Comparison of ENCODE assay signal across 20 cellular contexts in genomic region chr22:30393322-30393680, GRCh38. TPM values are rescaled to one million over a fixed set of nuclear protein-coding genes. Genes with fewer than 3 reads are reported as not detected.
DNase-seq lines count a peak whose midpoint lies in the region; ATAC-seq, FAIRE-seq and TF ChIP-seq lines count a peak whose summit lies in the region.
"Had no signal": no experiment of that assay in that cellular context is flagged by ENCODE, and none has a peak within 500 bp of the region (broad histone marks: within the 10 kb centered on the region; RNA-seq: fewer than 3 reads in every experiment).

No MANE protein-coding gene starts in this region.

- FAIRE-seq in H1 (lab: Jason Lieb, UNC): no peak
- FAIRE-seq: colon, endometrium had no signal

- 0 out of 2 replicates have a peak overlapping the region, but pooled peaks have one; percentile 66 for H2BK5ac ChIP-seq in H1 (ENCODE audit: low read depth, low read length)

- WGBS in H1 (ENCODE audit: extremely low coverage in 1 of 2, insufficient coverage in 1 of 2, insufficient read length in 1 of 2, insufficient replicate concordance in 2 of 2, low coverage in 1 of 2, low lambda C conversion rate in 2 of 2, missing lambda C conversion rate in 1 of 2), 2 experiments: 76% methylated on average over 7 of the region's 7 CpGs; no CpG with 5 or more reads in 1 of the 2 experiments
- 72% methylated on average over 5 of the region's 7 CpGs; no CpG with 5 or more reads in 1 of the 2 donors for WGBS in gastroesophageal sphincter (ENCODE audit: low coverage in 1 of 2), 2 donors

- TF ChIP-seq EP300 in H1 (IDR thresholded peaks at IDR 0.05; ENCODE audit: borderline replicate concordance in 1 of 2, low read depth in 2 of 2, low read length in 2 of 2) (no peak), gastroesophageal sphincter (IDR thresholded peaks at IDR 0.05) (no peak)

- in situ Hi-C loops in GM13977 (cut with MboI; ENCODE audit: low pct_unique_long_range_greater_than_20kb, low sequenced_read_pairs, unreplicated experiment): loop anchor here (25.0 kb wide), 1 partner anchor 281 kb away; no protein-coding TSS in a partner anchor

- POLR2A ChIA-PET in OCI-LY7 (lab: Charles Lee) (interaction anchor here (2.0 kb wide), 1 partner anchor 31 kb away, joined by 15 read pairs; the partner anchor contains the start of gene MTFP1), H1 (lab: Charles Lee; ENCODE audit: partially characterized antibody) (interaction anchor here (1.2 to 1.3 kb wide), 3 partner anchors 9 to 31 kb away, joined by 3 to 4 read pairs (median 3); no protein-coding TSS in a partner anchor)

- H3K79me2 ChIP-seq in OCI-LY7 (ENCODE audit: insufficient read depth, low read depth, low read length) (no peaks in the 10 kb centered on the region), H1 (ENCODE audit: control insufficient read depth in 1 of 2, insufficient read depth in 2 of 2, low read length in 2 of 2) (no peaks in the 10 kb centered on the region), osteoblast (ENCODE audit: insufficient read depth, low read length) (peaks cover 19% of the 10 kb centered on the region)

- no peak overlapping the region for H3K18ac ChIP-seq in H1 (ENCODE audit: extremely low read depth, low read length)

- TF ChIP-seq POLR2A in H1 (IDR thresholded peaks at IDR 0.05; ENCODE audit: control extremely low read depth in 1 of 2, low read depth in 2 of 2, low read length in 2 of 2): no peak
- TF ChIP-seq POLR2A in gastroesophageal sphincter (IDR thresholded peaks at IDR 0.05): no peak

- TF ChIP-seq CTCF in GM13977 (IDR thresholded peaks at IDR 0.05; ENCODE audit: extremely low read depth, insufficient read depth, missing control alignments): no peak
- TF ChIP-seq CTCF in OCI-LY7 (conservative IDR thresholded peaks at IDR 0.05; ENCODE audit: low read length): no peak
- TF ChIP-seq CTCF in H1 (IDR thresholded peaks at IDR 0.05; ENCODE audit: control extremely low read depth in 1 of 3, insufficient read depth in 1 of 3, low read depth in 1 of 3, low read length in 3 of 3): no peak
- TF ChIP-seq CTCF in osteoblast (IDR thresholded peaks at IDR 0.05; ENCODE audit: extremely low read depth, low read depth, low read length): no peak
- no peak for TF ChIP-seq CTCF in gastroesophageal sphincter (IDR thresholded peaks at IDR 0.05)

- H3K4ac ChIP-seq in H1 (replicated peaks; ENCODE audit: insufficient read length, low read depth, low read length): no peak overlapping the region

- peak overlapping the region; percentile 28; the same call in 1 of the 2 replicates for H2AK5ac ChIP-seq in H1 (ENCODE audit: low read depth, low read length)

- H3K27me3 ChIP-seq in H1 (replicated peaks in 1 of 4; ENCODE audit: control insufficient read depth in 3 of 4, extremely low read depth in 1 of 4, insufficient read depth in 3 of 4, low read length in 3 of 4) (peaks cover 2 to 9% (median 6%) of the 10 kb centered on the region in 4 experiments; a peak in 6 of 7 replicates), osteoblast (ENCODE audit: insufficient read depth, low read length) (no peaks in the 10 kb centered on the region), gastroesophageal sphincter (no peaks in the 10 kb centered on the region)
- H3K27me3 ChIP-seq: body of pancreas had no signal

- peak overlapping the region; percentile 10; the same call in 1 of the 2 replicates for H2BK12ac ChIP-seq in H1 (ENCODE audit: low read depth, low read length)

- H3K4me3 ChIP-seq in OCI-LY7 (ENCODE audit: low read depth, low read length, poor library complexity, severe bottlenecking): no peak overlapping the region
- H3K4me3 ChIP-seq in H1 (ENCODE audit: extremely low read depth in 1 of 4, insufficient read depth in 2 of 4, low read depth in 3 of 4, low read length in 4 of 4): no peak overlapping the region
- H3K4me3 ChIP-seq in osteoblast (ENCODE audit: insufficient read depth, low read length): no peak overlapping the region
- no peak overlapping the region for H3K4me3 ChIP-seq in gastroesophageal sphincter
- H3K4me3 ChIP-seq: body of pancreas had no signal

- H3K23me2 ChIP-seq in H1 (ENCODE audit: low read depth, low read length): peaks cover 8% of the 10 kb centered on the region; the same call in 1 of the 2 replicates

- TF ChIP-seq RAD21 in H1 (IDR thresholded peaks at IDR 0.05 in 1 of 2, conservative IDR thresholded peaks at IDR 0.05 in 1 of 2; ENCODE audit: low read depth in 2 of 2, low read length in 2 of 2): no peak

- H2AFZ ChIP-seq in OCI-LY7 (ENCODE audit: low read length) (peak overlapping the region; percentile 70; the same call in 1 of the 2 replicates), H1 (ENCODE audit: low read length) (no peak overlapping the region), osteoblast (ENCODE audit: low read length) (no peak overlapping the region)

- no peak overlapping the region for H4K5ac ChIP-seq in H1 (ENCODE audit: insufficient read length, low read depth, low read length)

- peak overlapping the region; percentile 28; the same call in 1 of the 2 replicates for H4K8ac ChIP-seq in H1 (ENCODE audit: extremely low read depth, insufficient read depth, low read length)

- H3K4me1 ChIP-seq in OCI-LY7 (ENCODE audit: insufficient read depth, low read length, poor library complexity, severe bottlenecking): peaks cover 31% of the 10 kb centered on the region
- H3K4me1 ChIP-seq in H1 (replicated peaks in 1 of 4; ENCODE audit: control insufficient read depth in 3 of 4, insufficient read depth in 4 of 4, low read length in 3 of 4): peaks cover 2 to 16% (median 8%) of the 10 kb centered on the region in 4 experiments
- peaks cover 14% of the 10 kb centered on the region for H3K4me1 ChIP-seq in osteoblast (ENCODE audit: insufficient read depth, low read length)
- peaks cover 0 to 25% (median 11%) of the 10 kb centered on the region in 3 donors for H3K4me1 ChIP-seq in gastroesophageal sphincter

- CTCF ChIA-PET in OCI-LY7 (lab: Charles Lee; ENCODE audit: unreplicated experiment) (interaction anchor here (1.6 to 2.0 kb wide), 2 partner anchors 106 to 130 kb away, joined by 5 to 6 read pairs; no protein-coding TSS in a partner anchor), H1 (lab: Charles Lee; ENCODE audit: partially characterized antibody) (interaction anchor here (1.2 to 12.0 kb wide), 2 partner anchors 9 to 34 kb away, joined by 4 to 164 read pairs; partner anchors contain the start of gene MTFP1)

- H4K91ac ChIP-seq in H1 (replicated peaks; ENCODE audit: insufficient read length, low read length): no peak overlapping the region

- no peaks in the 10 kb centered on the region for H4K20me1 ChIP-seq in OCI-LY7 (ENCODE audit: insufficient read depth, low read length)
- peaks cover 0 to 2% of the 10 kb centered on the region in 2 experiments for H4K20me1 ChIP-seq in H1 (replicated peaks in 1 of 2; ENCODE audit: control insufficient read depth in 1 of 2, insufficient read depth in 2 of 2, low read length in 2 of 2)
- peaks cover 8% of the 10 kb centered on the region for H4K20me1 ChIP-seq in osteoblast (ENCODE audit: insufficient read depth, low read length)

- no peak overlapping the region for H3K9ac ChIP-seq in H1 (replicated peaks in 1 of 4; ENCODE audit: extremely low read depth in 1 of 4, low read depth in 3 of 4, low read length in 3 of 4)

- no peak overlapping the region for H3K23ac ChIP-seq in H1 (ENCODE audit: insufficient read length)

- H3K79me1 ChIP-seq in H1 (ENCODE audit: low read depth, low read length): no peaks in the 10 kb centered on the region

- no peak overlapping the region for H3K14ac ChIP-seq in H1 (ENCODE audit: insufficient read length)

- H3K9me3 ChIP-seq in OCI-LY7 (ENCODE audit: low read length) (peaks cover 6% of the 10 kb centered on the region; the same call in 1 of the 2 replicates), H1 (ENCODE audit: insufficient read depth in 2 of 2, low read depth in 1 of 2, low read length in 1 of 2) (peaks cover 9% of the 10 kb centered on the region in 2 experiments), osteoblast (ENCODE audit: low read depth, low read length) (no peaks in the 10 kb centered on the region), gastroesophageal sphincter (no peaks in the 10 kb centered on the region)
- H3K9me3 ChIP-seq: body of pancreas had no signal

- no peak overlapping the region for H2BK15ac ChIP-seq in H1 (ENCODE audit: low read length)

- H3K56ac ChIP-seq in H1 (replicated peaks; ENCODE audit: insufficient read length, low read depth, low read length): no peak overlapping the region

- H2BK120ac ChIP-seq in H1 (replicated peaks; ENCODE audit: low read depth, low read length): no peak overlapping the region

- no peak for ATAC-seq in gastroesophageal sphincter
- ATAC-seq in HG03135 (IDR thresholded peaks at IDR 0.05; ENCODE audit: unreplicated experiment): no peak
- ATAC-seq: activated naive CD4-positive, alpha-beta T cell treated with anti-CD3 and anti-CD28 coated beads, Interleukin-2, amount 50 U/mL, for 72 hours; body of pancreas; PC-3 had no signal

- H3K27ac ChIP-seq in OCI-LY7 (ENCODE audit: low read depth, low read length, poor library complexity, severe bottlenecking) (peak overlapping the region; percentile 58), H1 (ENCODE audit: low read depth, low read length) (no peak overlapping the region), osteoblast (ENCODE audit: low read depth, low read length) (no peak overlapping the region), gastroesophageal sphincter (no peak overlapping the region)
- H3K27ac ChIP-seq: body of pancreas had no signal

- H3K36me3 ChIP-seq in OCI-LY7 (ENCODE audit: insufficient read depth, low read length) (no peaks in the 10 kb centered on the region; the same call in 1 of the 2 replicates), H1 (ENCODE audit: control insufficient read depth in 2 of 4, insufficient read depth in 4 of 4, low read length in 3 of 4) (no peaks in the 10 kb centered on the region), osteoblast (ENCODE audit: insufficient read depth, low read length) (no peaks in the 10 kb centered on the region), gastroesophageal sphincter (no peaks in the 10 kb centered on the region)

- peak; percentile 12 for DNase-seq in GM13977 (ENCODE audit: low spot score)
- no peak for DNase-seq in OCI-LY7 (ENCODE audit: low spot score)
- no peak for DNase-seq in H1 (ENCODE audit: low read depth in 1 of 2, low spot score in 2 of 2)
- DNase-seq in osteoblast (ENCODE audit: insufficient read length, low spot score, missing footprints): peak; percentile 19
- no peak for DNase-seq in dedifferentiated amniotic fluid mesenchymal stem cell (ENCODE audit: extremely low spot score)
- no peak for DNase-seq in GOT3 (lab: John Stamatoyannopoulos, UW)
- DNase-seq: activated CD8-positive, alpha-beta memory T cell treated with anti-CD3 and anti-CD28 coated beads for 24 hours; body of pancreas; HFFc6; NCI-H1694; NCI-H69; occipital lobe; PC-3; SHP77 treated with DMSO at 0.1 percent for 48 hours; stimulated activated CD4-positive, alpha-beta T cell treated with anti-CD3 and anti-CD28 coated beads, Interleukin-12 subunit alpha, Interleukin-12 subunit beta, amount 100 ng/mL, for 4 hours had no signal

- peak overlapping the region; percentile 73 for H3K4me2 ChIP-seq in OCI-LY7 (ENCODE audit: low read length)
- H3K4me2 ChIP-seq in H1 (ENCODE audit: insufficient read depth in 1 of 2, low read depth in 2 of 2, low read length in 2 of 2): no peak overlapping the region
- no peak overlapping the region for H3K4me2 ChIP-seq in osteoblast (ENCODE audit: insufficient read depth, low read length)

- intact Hi-C loops in OCI-LY7 (cut with micrococcal nuclease; ENCODE audit: unreplicated experiment): no loop called here

- no TSS peak for BruUV-seq in OCI-LY7 (replicated peaks; lab: Mats Ljungman, UMichigan)

- 0 out of 2 replicates have a peak overlapping the region, but pooled peaks have one; percentile 56 for H2BK20ac ChIP-seq in H1 (ENCODE audit: low read length)

- H3K9me2 ChIP-seq in OCI-LY7 (ENCODE audit: insufficient read depth, low read length): no peaks in the 10 kb centered on the region

RNA-seq across cellular contexts. Expression of gene SEC14L2, which starts 3.5 kb away (rescaled TPM):
- 0.22 and 0.31 TPM in 2 replicates for total RNA-seq in OCI-LY7 (2014; rRNA removed; shearing (Covaris generic))
- 0.11 and 0.18 TPM in 2 replicates for total RNA-seq in OCI-LY7 (2022)
- total RNA-seq in H1 (2021; fragmentation: NEBNext Ultra II Directional; extraction: Animal tissue kit (Norgen Biotek cat#: 25700)): 2.8 and 4.3 TPM in 2 replicates
- 1.8 and 3.2 TPM in 2 replicates for polyA plus RNA-seq in H1 (2011; rRNA removed)
- 5.0 TPM for polyA plus RNA-seq in H1 (2011; cell fraction: cytosol; rRNA removed)
- 5.8 TPM for polyA plus RNA-seq in H1 (2011; cell fraction: nucleus; rRNA removed)
- polyA plus RNA-seq in H1 (2012, experiment 1 of 2): 3.5 to 5.3 TPM (median 4.0 TPM) in 4 replicates
- 3.0 TPM for polyA plus RNA-seq in H1 (2012, experiment 2 of 2)
- 2.1 TPM for polyA plus RNA-seq in H1 (2013, experiment 1 of 2)
- 2.0 TPM for polyA plus RNA-seq in H1 (2013, experiment 2 of 2)
- 11.1 and 62.7 TPM in 2 replicates for polyA minus RNA-seq in H1 (2011; rRNA and poly(A)+ RNA removed)
- polyA minus RNA-seq in H1 (2011; cell fraction: cytosol; rRNA and poly(A)+ RNA removed): 3.9 TPM
- 15.3 TPM for polyA minus RNA-seq in H1 (2011; cell fraction: nucleus; rRNA and poly(A)+ RNA removed)
- 16.6 and 19.2 TPM in 2 replicates for total RNA-seq in osteoblast
- total RNA-seq in gastroesophageal sphincter: 10 to 100 TPM in 3 of 4 donors, 1 to 10 TPM in 1; 8.1 to 27.2 (median 15.8) TPM

RNA-seq across cellular contexts. Expression of gene RNF215, which starts 6.1 kb away (rescaled TPM):
- total RNA-seq in OCI-LY7 (2014; rRNA removed; shearing (Covaris generic)): 6.9 and 8.0 TPM in 2 replicates
- 12.3 and 13.8 TPM in 2 replicates for total RNA-seq in OCI-LY7 (2022)
- total RNA-seq in H1 (2021; fragmentation: NEBNext Ultra II Directional; extraction: Animal tissue kit (Norgen Biotek cat#: 25700)): 15.3 and 19.0 TPM in 2 replicates
- polyA plus RNA-seq in H1 (2011; rRNA removed): 13.1 and 16.4 TPM in 2 replicates
- polyA plus RNA-seq in H1 (2011; cell fraction: cytosol; rRNA removed): 16.2 TPM
- polyA plus RNA-seq in H1 (2011; cell fraction: nucleus; rRNA removed): 46.1 TPM
- polyA plus RNA-seq in H1 (2012, experiment 1 of 2): 8.4 to 15.1 TPM (median 13.4 TPM) in 4 replicates
- 8.7 TPM for polyA plus RNA-seq in H1 (2012, experiment 2 of 2)
- polyA plus RNA-seq in H1 (2013, experiment 1 of 2): 7.8 TPM
- 6.5 TPM for polyA plus RNA-seq in H1 (2013, experiment 2 of 2)
- 9.0 and 11.8 TPM in 2 replicates for polyA minus RNA-seq in H1 (2011; rRNA and poly(A)+ RNA removed)
- 8.1 TPM for polyA minus RNA-seq in H1 (2011; cell fraction: cytosol; rRNA and poly(A)+ RNA removed)
- 17.5 TPM for polyA minus RNA-seq in H1 (2011; cell fraction: nucleus; rRNA and poly(A)+ RNA removed)
- total RNA-seq in osteoblast: 20.6 and 23.6 TPM in 2 replicates
- total RNA-seq in gastroesophageal sphincter: 10 to 100 TPM; 10.2 to 13.5 (median 11.7) TPM

RNA-seq across cellular contexts. Expression of gene MTFP1, which starts 32.3 kb away (rescaled TPM):
- 70.5 and 81.9 TPM in 2 replicates for total RNA-seq in OCI-LY7 (2014; rRNA removed; shearing (Covaris generic))
- total RNA-seq in OCI-LY7 (2022) (63.6 and 83.2 TPM in 2 replicates), osteoblast (5.3 and 6.9 TPM in 2 replicates), gastroesophageal sphincter (10 to 100 TPM in 1 of 4 donors, 1 to 10 TPM in 3; 1.1 to 10.3 (median 6.3) TPM)
- 59.8 and 66.4 TPM in 2 replicates for total RNA-seq in H1 (2021; fragmentation: NEBNext Ultra II Directional; extraction: Animal tissue kit (Norgen Biotek cat#: 25700))
- 98.8 and 120 TPM in 2 replicates for polyA plus RNA-seq in H1 (2011; rRNA removed)
- polyA plus RNA-seq in H1 (2011; cell fraction: cytosol; rRNA removed): 87.9 TPM
- polyA plus RNA-seq in H1 (2011; cell fraction: nucleus; rRNA removed): 82.2 TPM
- polyA plus RNA-seq in H1 (2012, experiment 1 of 2): 58.5 to 81.6 TPM (median 76.1 TPM) in 4 replicates
- 79.5 TPM for polyA plus RNA-seq in H1 (2012, experiment 2 of 2)
- polyA plus RNA-seq in H1 (2013, experiment 1 of 2): 29.1 TPM
- 31.5 TPM for polyA plus RNA-seq in H1 (2013, experiment 2 of 2)
- polyA minus RNA-seq in H1 (2011; rRNA and poly(A)+ RNA removed): 28.3 and 33.8 TPM in 2 replicates
- 26.5 TPM for polyA minus RNA-seq in H1 (2011; cell fraction: cytosol; rRNA and poly(A)+ RNA removed)
- polyA minus RNA-seq in H1 (2011; cell fraction: nucleus; rRNA and poly(A)+ RNA removed): 26.3 TPM

RNA-seq across cellular contexts. Expression of gene CCDC157, which starts 36.5 kb away (rescaled TPM):
- total RNA-seq in OCI-LY7 (2014; rRNA removed; shearing (Covaris generic)): 3.4 and 4.7 TPM in 2 replicates
- 3.1 and 3.3 TPM in 2 replicates for total RNA-seq in OCI-LY7 (2022)
- 4.1 and 4.8 TPM in 2 replicates for total RNA-seq in H1 (2021; fragmentation: NEBNext Ultra II Directional; extraction: Animal tissue kit (Norgen Biotek cat#: 25700))
- 8.4 and 9.4 TPM in 2 replicates for polyA plus RNA-seq in H1 (2011; rRNA removed)
- 8.7 TPM for polyA plus RNA-seq in H1 (2011; cell fraction: cytosol; rRNA removed)
- polyA plus RNA-seq in H1 (2011; cell fraction: nucleus; rRNA removed): 11.9 TPM
- 3.5 to 5.0 TPM (median 4.4 TPM) in 4 replicates for polyA plus RNA-seq in H1 (2012, experiment 1 of 2)
- polyA plus RNA-seq in H1 (2012, experiment 2 of 2): 5.9 TPM
- 3.2 TPM for polyA plus RNA-seq in H1 (2013, experiment 1 of 2)
- 3.0 TPM for polyA plus RNA-seq in H1 (2013, experiment 2 of 2)
- 3.9 and 4.7 TPM in 2 replicates for polyA minus RNA-seq in H1 (2011; rRNA and poly(A)+ RNA removed)
- 1.5 TPM for polyA minus RNA-seq in H1 (2011; cell fraction: cytosol; rRNA and poly(A)+ RNA removed)
- 8.8 TPM for polyA minus RNA-seq in H1 (2011; cell fraction: nucleus; rRNA and poly(A)+ RNA removed)
- total RNA-seq in osteoblast: 2.9 TPM in 2 replicates
- 1 to 10 TPM in 3 of 4 donors, under 1 TPM in 1; 0.99 to 1.9 (median 1.5) TPM for total RNA-seq in gastroesophageal sphincter

RNA-seq across cellular contexts. Expression of gene SF3A1, which starts 36.6 kb away (rescaled TPM):
- 44.9 and 71.8 TPM in 2 replicates for total RNA-seq in OCI-LY7 (2014; rRNA removed; shearing (Covaris generic))
- 199 and 200 TPM in 2 replicates for total RNA-seq in OCI-LY7 (2022)
- total RNA-seq in H1 (2021; fragmentation: NEBNext Ultra II Directional; extraction: Animal tissue kit (Norgen Biotek cat#: 25700)): 275 and 285 TPM in 2 replicates
- 27.8 and 83.8 TPM in 2 replicates for polyA plus RNA-seq in H1 (2011; rRNA removed)
- 30.9 TPM for polyA plus RNA-seq in H1 (2011; cell fraction: cytosol; rRNA removed)
- polyA plus RNA-seq in H1 (2011; cell fraction: nucleus; rRNA removed): 130 TPM
- polyA plus RNA-seq in H1 (2012, experiment 1 of 2): 119 to 215 TPM (median 197 TPM) in 4 replicates
- polyA plus RNA-seq in H1 (2012, experiment 2 of 2): 69.1 TPM
- 170 TPM for polyA plus RNA-seq in H1 (2013, experiment 1 of 2)
- 166 TPM for polyA plus RNA-seq in H1 (2013, experiment 2 of 2)
- polyA minus RNA-seq in H1 (2011; rRNA and poly(A)+ RNA removed): 101 and 106 TPM in 2 replicates
- 202 TPM for polyA minus RNA-seq in H1 (2011; cell fraction: cytosol; rRNA and poly(A)+ RNA removed)
- polyA minus RNA-seq in H1 (2011; cell fraction: nucleus; rRNA and poly(A)+ RNA removed): 134 TPM
- total RNA-seq in osteoblast: 21.7 and 30.6 TPM in 2 replicates
- total RNA-seq in gastroesophageal sphincter: 10 to 100 TPM; 46.1 to 80.8 (median 63.7) TPM

Comparison
In these comparisons a context has a peak if more than half of its experiments do, and no peak if none do; other contexts are left out.
1. DNase-seq: peak in GM13977 (single experiment) and osteoblast (single experiment); none in OCI-LY7 (single experiment), H1 (0 of 2), dedifferentiated amniotic fluid mesenchymal stem cell (single experiment) and GOT3 (single experiment).